In genomic region chr5:100792781-100793180, GRCh38 we compare ENCODE assay signal across 25 cellular contexts.
DNase-seq lines count a peak whose midpoint lies in the region; ATAC-seq and TF ChIP-seq lines count a peak whose summit lies in the region.
"Had no signal": no experiment of that assay in that cellular context is flagged by ENCODE, and none has a peak within 500 bp of the region (broad histone marks: within the 10 kb centered on the region; RNA-seq: fewer than 3 reads in every experiment).

No MANE protein-coding gene starts in this region.

- H3K4me1 Mint-ChIP-seq in activated T-cell treated with anti-CD3 and anti-CD28 coated beads, Interleukin-2, amount 50 U/mL, for 72 hours (ENCODE audit: low read depth): peaks cover 19% of the 10 kb centered on the region
- peaks cover 9% of the 10 kb centered on the region for H3K4me1 Mint-ChIP-seq in nephron

- H3K9me3 Mint-ChIP-seq in activated T-cell treated with anti-CD3 and anti-CD28 coated beads, Interleukin-2, amount 50 U/mL, for 72 hours: peaks cover 4 to 10% of the 10 kb centered on the region in 2 donors
- H3K9me3 Mint-ChIP-seq in nephron: no peaks in the 10 kb centered on the region

- H3K4me3 ChIP-seq in epithelial cell of esophagus (ENCODE audit: low read length): no peak overlapping the region
- H3K4me3 ChIP-seq in coronary artery: no peak overlapping the region
- H3K4me3 ChIP-seq: SJCRH30 had no signal

- H3K27ac Mint-ChIP-seq in activated T-cell treated with anti-CD3 and anti-CD28 coated beads, Interleukin-2, amount 50 U/mL, for 72 hours: peak overlapping the region; percentile 69
- H3K27ac Mint-ChIP-seq in nephron: peak overlapping the region; percentile 63 to 85 (median 79)
- H3K27ac Mint-ChIP-seq: CD4-positive, CD25-positive, alpha-beta regulatory T cell had no signal

- peaks cover 10% of the 10 kb centered on the region for H3K27me3 Mint-ChIP-seq in activated T-cell treated with anti-CD3 and anti-CD28 coated beads, Interleukin-2, amount 50 U/mL, for 72 hours (ENCODE audit: low read depth)
- H3K27me3 Mint-ChIP-seq in nephron (ENCODE audit: low read depth): no peaks in the 10 kb centered on the region

- peaks cover 7 to 9% of the 10 kb centered on the region in 2 donors for H3K36me3 Mint-ChIP-seq in activated T-cell treated with anti-CD3 and anti-CD28 coated beads, Interleukin-2, amount 50 U/mL, for 72 hours (ENCODE audit: insufficient read depth in 2 of 2)
- H3K36me3 Mint-ChIP-seq in nephron (ENCODE audit: low read depth): no peaks in the 10 kb centered on the region

- H3K4me3 Mint-ChIP-seq in activated T-cell treated with anti-CD3 and anti-CD28 coated beads, Interleukin-2, amount 50 U/mL, for 72 hours: no peak overlapping the region
- H3K4me3 Mint-ChIP-seq in nephron: no peak overlapping the region
- H3K4me3 Mint-ChIP-seq: CD4-positive, CD25-positive, alpha-beta regulatory T cell had no signal

- TF ChIP-seq CTCF in epithelial cell of esophagus (IDR thresholded peaks at IDR 0.05; ENCODE audit: insufficient read depth, low read depth, low read length, missing control alignments): no peak
- no peak for TF ChIP-seq CTCF in nephron (IDR thresholded peaks at IDR 0.05; ENCODE audit: unreplicated experiment in 3 of 3)
- TF ChIP-seq CTCF in coronary artery (IDR thresholded peaks at IDR 0.05): no peak

- H3K27ac ChIP-seq in coronary artery: no peak overlapping the region
- H3K27ac ChIP-seq: 22Rv1, KMS-11, SJCRH30 had no signal

- DNase-seq in activated T-cell treated with anti-CD3 and anti-CD28 coated beads, Interleukin-2, amount 50 U/mL, for 72 hours: no peak
- no peak for DNase-seq in activated T-cell treated with anti-CD3 and anti-CD28 coated beads for 4 hours
- peak; percentile 33 for DNase-seq in epithelial cell of esophagus (ENCODE audit: low read depth)
- no peak for DNase-seq in AG20443 (ENCODE audit: low spot score)
- DNase-seq in coronary artery (ENCODE audit: low spot score): no peak
- DNase-seq: BE2C; CD4-positive, CD25-positive, alpha-beta regulatory T cell; IMR-90; NCI-H1048; NCI-H1417; NCI-H1694; NCI-H2029 treated with DMSO at 0.1 percent for 48 hours; NCI-H446 treated with DMSO at 0.1 percent for 48 hours; NCI-H526; NCI-H82; NK-92 treated with Interleukin-12 subunit alpha and Interleukin-12 subunit beta, amount 100 ng/mL, for 24 hours; PC-3; SJCRH30 had no signal

- ATAC-seq in activated T-cell treated with anti-CD3 and anti-CD28 coated beads, Interleukin-2, amount 50 U/mL, for 72 hours (replicated peaks in 1 of 2): no peak
- ATAC-seq in GM19035 (IDR thresholded peaks at IDR 0.05; ENCODE audit: unreplicated experiment) (no peak), GM19324 (IDR thresholded peaks at IDR 0.05; ENCODE audit: low FRiP score, unreplicated experiment) (no peak)
- ATAC-seq: PC-3, Right ventricle myocardium inferior, SK-N-SH treated with all-trans-retinoic acid at 6 μM for 48 hours had no signal
